Comparison of ENCODE assay signal across 9 cellular contexts in genomic region chr10:22345301-22346086, GRCh38. TPM values are rescaled to one million over a fixed set of nuclear protein-coding genes. Genes with fewer than 3 reads are reported as not detected.
A peak's percentile ranks its signal among the peaks of the same experiment; 100 is the strongest.
DNase-seq lines count a peak whose midpoint lies in the region; ATAC-seq and TF ChIP-seq lines count a peak whose summit lies in the region.
"Had no signal": no experiment of that assay in that cellular context is flagged by ENCODE, and none has a peak within 500 bp of the region (broad histone marks: within the 10 kb centered on the region; RNA-seq: fewer than 3 reads in every experiment).

Gene SPAG6 (plus strand): TSS chr10:22345496. CDS start chr10:22345612, 116 bp downstream.

- TF ChIP-seq EP300 in sigmoid colon (IDR thresholded peaks at IDR 0.05) (no peak), tibial nerve (IDR thresholded peaks at IDR 0.05) (no peak)

- no peak within 1 kb of the TSS for H3K27ac ChIP-seq in right cardiac atrium (ENCODE audit: low read length)
- H3K27ac ChIP-seq in sigmoid colon, result no peak within 1 kb of the TSS
- no peak within 1 kb of the TSS for H3K27ac ChIP-seq in tibial nerve
- H3K27ac ChIP-seq: adrenal gland had no signal

- peak within 1 kb of the TSS; percentile 90 for H3K9ac ChIP-seq in Loucy (ENCODE audit: low read depth, low read length, poor library complexity, severe bottlenecking)

- no peaks in the 10 kb centered on the region for H3K27me3 ChIP-seq in Loucy (ENCODE audit: insufficient read depth, low read length, poor library complexity, severe bottlenecking)
- no peaks in the 10 kb centered on the region for H3K27me3 ChIP-seq in right cardiac atrium (ENCODE audit: control insufficient read depth, insufficient read depth)
- H3K27me3 ChIP-seq in sigmoid colon, result peaks cover 45 to 71% (median 46%) of the 10 kb centered on the region in 3 donors
- H3K27me3 ChIP-seq in tibial nerve, result peaks cover 11 to 63% of the 10 kb centered on the region in 2 donors

- H3K79me2 ChIP-seq in Loucy (ENCODE audit: insufficient read depth, low read length), result peaks cover 21% of the 10 kb centered on the region

- H4K20me1 ChIP-seq in Loucy (ENCODE audit: insufficient read depth, low read length, poor library complexity, severe bottlenecking), result no peaks in the 10 kb centered on the region

- no peak within 1 kb of the TSS for H2AFZ ChIP-seq in Loucy (ENCODE audit: low read length)

- TF ChIP-seq CTCF in Loucy (conservative IDR thresholded peaks at IDR 0.05; ENCODE audit: low read length), result no peak
- TF ChIP-seq CTCF in sigmoid colon (IDR thresholded peaks at IDR 0.05), result no peak
- no peak for TF ChIP-seq CTCF in tibial nerve (IDR thresholded peaks at IDR 0.05)

- peak within 1 kb of the TSS; percentile 73 for H3K4me2 ChIP-seq in Loucy (ENCODE audit: low read depth, low read length, poor library complexity, severe bottlenecking)

- peak; percentile 84 for DNase-seq in ELF-1 (ENCODE audit: low read depth, low spot score)
- peak; percentile 27 for DNase-seq in activated T-cell treated with anti-CD3 and anti-CD28 coated beads for 4 hours
- DNase-seq in right cardiac atrium, result peak; percentile 51 to 82 (median 72)
- DNase-seq in sigmoid colon, result peak; percentile 72
- DNase-seq in tibial nerve (ENCODE audit: low spot score in 2 of 2), result no peak

- TF ChIP-seq POLR2A in sigmoid colon (IDR thresholded peaks at IDR 0.05), result no peak
- no peak for TF ChIP-seq POLR2A in tibial nerve (IDR thresholded peaks at IDR 0.05)

- intact Hi-C loops in right cardiac atrium (cut with DNase I), result no loop called here
- intact Hi-C loops in sigmoid colon (cut with DNase I), result loop anchor here (10.0 kb wide), 2 partner anchors 209 to 639 kb away; no protein-coding TSS in a partner anchor

- WGBS in right cardiac atrium, result 4% methylated on average over 83 of the region's 83 CpGs
- 7 to 11% methylated on average over 83 of the region's 83 CpGs for WGBS in sigmoid colon, 2 donors
- 6% methylated on average over 28 to 62 of the region's 83 CpGs for WGBS in tibial nerve, 2 donors

- H3K9me3 ChIP-seq in Loucy (ENCODE audit: insufficient read depth, low read depth, low read length), result no peaks in the 10 kb centered on the region
- H3K9me3 ChIP-seq in right cardiac atrium (ENCODE audit: control insufficient read depth, low read length), result no peaks in the 10 kb centered on the region
- no peaks in the 10 kb centered on the region for H3K9me3 ChIP-seq in sigmoid colon
- H3K9me3 ChIP-seq in tibial nerve, result no peaks in the 10 kb centered on the region
- H3K9me3 ChIP-seq: adrenal gland had no signal

- peak in 1 of 2 donors; percentile 20 for ATAC-seq in right cardiac atrium
- no peak for ATAC-seq in HG02840 (IDR thresholded peaks at IDR 0.05; ENCODE audit: low FRiP score, unreplicated experiment)
- ATAC-seq in HG03457 (IDR thresholded peaks at IDR 0.05; ENCODE audit: unreplicated experiment), result no peak

- no peaks in the 10 kb centered on the region for H3K9me2 ChIP-seq in Loucy (replicated peaks; ENCODE audit: low read depth, low read length)

- H3K4me3 ChIP-seq in Loucy (ENCODE audit: low read length, poor library complexity, severe bottlenecking) (peak within 1 kb of the TSS; percentile 47), right cardiac atrium (ENCODE audit: low read length) (no peak within 1 kb of the TSS), sigmoid colon (peak within 1 kb of the TSS in 2 of 4 donors; percentile 18 to 27), tibial nerve (peak within 1 kb of the TSS in 2 of 4 donors; percentile 0 to 29)

- peaks cover 3% of the 10 kb centered on the region; the same call in 1 of the 2 replicates for H3F3A ChIP-seq in Loucy (ENCODE audit: low read depth)

- no peaks in the 10 kb centered on the region for H3K36me3 ChIP-seq in Loucy (ENCODE audit: insufficient read depth, low read length)
- no peaks in the 10 kb centered on the region for H3K36me3 ChIP-seq in sigmoid colon
- H3K36me3 ChIP-seq in tibial nerve, result no peaks in the 10 kb centered on the region
- H3K36me3 ChIP-seq: adrenal gland had no signal

- H3K4me1 ChIP-seq in Loucy (ENCODE audit: insufficient read depth, low read length, poor library complexity, severe bottlenecking) (peaks cover 31% of the 10 kb centered on the region), right cardiac atrium (ENCODE audit: control insufficient read depth, insufficient read depth, low read length) (no peaks in the 10 kb centered on the region), sigmoid colon (peaks cover 0 to 18% (median 12%) of the 10 kb centered on the region in 4 donors), tibial nerve (peaks cover 0 to 17% (median 4%) of the 10 kb centered on the region in 4 donors)

RNA-seq across cellular contexts. Expression of gene SPAG6, which starts in this region (rescaled TPM):
- total RNA-seq in right cardiac atrium, result under 1 TPM in 1 of 4 donors, not detected in 3; 0.09 TPM
- polyA plus RNA-seq in right cardiac atrium, result 0.05 TPM
- not detected for total RNA-seq in sigmoid colon
- polyA plus RNA-seq in sigmoid colon, result under 1 TPM in 1 of 3 donors, not detected in 2; 0.16 TPM
- not detected for total RNA-seq in tibial nerve

Comparison
In these comparisons a context has a peak if more than half of its experiments do, and no peak if none do; other contexts are left out.
1. Peak in DNase-seq in right cardiac atrium; RNA of the gene not detected or under 1 TPM.
2. Peak in DNase-seq in sigmoid colon; RNA of the gene not detected or under 1 TPM.
3. DNase-seq: peak in ELF-1 (single experiment) and activated T-cell treated with anti-CD3 and anti-CD28 coated beads for 4 hours (single experiment); none in tibial nerve (0 of 2).